In the genomic region with DNA sequence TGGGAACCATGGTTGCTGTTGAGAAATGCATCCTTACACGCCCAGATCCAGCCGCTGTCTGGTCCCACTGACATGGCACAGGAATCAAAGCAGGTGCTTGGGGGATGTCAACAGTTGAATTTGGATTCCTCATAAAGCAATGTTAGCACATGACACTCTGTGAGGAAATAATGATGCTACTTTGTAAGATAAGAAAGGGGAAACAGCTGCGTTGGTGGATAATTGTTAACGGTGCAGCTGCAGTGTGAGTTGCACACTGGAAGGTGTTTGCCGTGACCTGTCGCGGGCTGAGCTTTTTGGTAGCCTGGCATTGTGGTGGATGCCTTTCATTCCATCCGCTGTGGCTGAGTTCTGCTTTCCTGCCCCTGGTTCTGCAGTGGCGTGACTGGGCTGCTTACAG, we compare ENCODE assay signal across 19 cellular contexts.
A peak's percentile ranks its signal among the peaks of the same experiment; 100 is the strongest.
DNase-seq lines count a peak whose midpoint lies in the region; ATAC-seq and TF ChIP-seq lines count a peak whose summit lies in the region.
"Had no signal": no experiment of that assay in that cellular context is flagged by ENCODE, and none has a peak within 500 bp of the region (broad histone marks: within the 10 kb centered on the region; RNA-seq: fewer than 3 reads in every experiment).

No MANE protein-coding gene starts in this region.

- no peak overlapping the region for H3K4me3 Mint-ChIP-seq in stimulated activated naive B cell treated with anti-CD40 and anti-IgM and Interleukin-4, amounts not matched to agents 10 μg/mL and 1 μg/mL and 100 μg/mL, for 72 hours
- H3K4me3 Mint-ChIP-seq: CD4-positive, alpha-beta memory T cell had no signal

- ATAC-seq in stimulated activated naive B cell treated with anti-CD40 and anti-IgM and Interleukin-4, amounts not matched to agents 10 μg/mL and 1 μg/mL and 100 μg/mL, for 72 hours (replicated peaks): no peak
- ATAC-seq: A549 had no signal

- DNase-seq in NCI-H748 (lab: John Stamatoyannopoulos, UW; ENCODE audit: unreplicated experiment): peak; percentile 23
- DNase-seq in NCI-H748 treated with DMSO at 0.1 percent for 48 hours (lab: John Stamatoyannopoulos, UW): no peak
- DNase-seq in dermis blood vessel endothelial cell: peak; percentile 48
- DNase-seq in stimulated activated naive B cell treated with anti-CD40 and anti-IgM and Interleukin-4, amounts not matched to agents 10 μg/mL and 1 μg/mL and 100 μg/mL, for 72 hours: no peak
- no peak for DNase-seq in GM13977 (ENCODE audit: low spot score)
- no peak for DNase-seq in effector CD8-positive, alpha-beta T cell (lab: John Stamatoyannopoulos, UW)
- DNase-seq: 8988T; ACHN; AML-193; BE2C; C1 segment of cervical spinal cord; CD4-positive, alpha-beta memory T cell; COR-L47; DMS153; DND-41; GOT3; H7; HCEC 1CT had no signal

- in situ Hi-C loops in GM13977 (cut with MboI; ENCODE audit: low pct_unique_long_range_greater_than_20kb, low sequenced_read_pairs, unreplicated experiment): no loop called here

- peaks cover 34% of the 10 kb centered on the region in 2 donors for H3K36me3 Mint-ChIP-seq in stimulated activated naive B cell treated with anti-CD40 and anti-IgM and Interleukin-4, amounts not matched to agents 10 μg/mL and 1 μg/mL and 100 μg/mL, for 72 hours

- no peak for TF ChIP-seq CTCF in GM13977 (IDR thresholded peaks at IDR 0.05; ENCODE audit: extremely low read depth, insufficient read depth, missing control alignments)

- peaks cover 0 to 7% of the 10 kb centered on the region in 2 donors for H3K4me1 Mint-ChIP-seq in stimulated activated naive B cell treated with anti-CD40 and anti-IgM and Interleukin-4, amounts not matched to agents 10 μg/mL and 1 μg/mL and 100 μg/mL, for 72 hours

- H3K9me3 Mint-ChIP-seq in stimulated activated naive B cell treated with anti-CD40 and anti-IgM and Interleukin-4, amounts not matched to agents 10 μg/mL and 1 μg/mL and 100 μg/mL, for 72 hours: peaks cover 14 to 19% of the 10 kb centered on the region in 2 donors

- no peaks in the 10 kb centered on the region for H3K27me3 Mint-ChIP-seq in stimulated activated naive B cell treated with anti-CD40 and anti-IgM and Interleukin-4, amounts not matched to agents 10 μg/mL and 1 μg/mL and 100 μg/mL, for 72 hours
- H3K27me3 Mint-ChIP-seq: CD4-positive, alpha-beta memory T cell had no signal

- H3K27ac Mint-ChIP-seq in stimulated activated naive B cell treated with anti-CD40 and anti-IgM and Interleukin-4, amounts not matched to agents 10 μg/mL and 1 μg/mL and 100 μg/mL, for 72 hours: peak overlapping the region; percentile 37

Comparison
In these comparisons a context has a peak if more than half of its experiments do, and no peak if none do; other contexts are left out.
1. DNase-seq: peak in NCI-H748 (single experiment) and dermis blood vessel endothelial cell (single experiment); none in NCI-H748 treated with DMSO at 0.1 percent for 48 hours (single experiment), stimulated activated naive B cell treated with anti-CD40 and anti-IgM and Interleukin-4, amounts not matched to agents 10 μg/mL and 1 μg/mL and 100 μg/mL, for 72 hours (single experiment), GM13977 (single experiment) and effector CD8-positive, alpha-beta T cell (single experiment).